Comparison of ENCODE assay signal across 18 cellular contexts in genomic region chr9:38295751-38296150, GRCh38.
"Had no signal": no experiment of that assay in that cellular context is flagged by ENCODE, and none has a peak within 500 bp of the region (broad histone marks: within the 10 kb centered on the region; RNA-seq: fewer than 3 reads in every experiment).

No MANE protein-coding gene starts in this region.

- DNase-seq: effector memory CD8-positive, alpha-beta T cell; erythroblast; heart left ventricle; hippocampal formation; mucosa of descending colon; natural killer cell; posterior cingulate gyrus; stimulated activated CD4-positive, alpha-beta T cell treated with anti-CD3 and anti-CD28 coated beads, Interleukin-2, amount 100 ng/mL, for 24 hours; stimulated activated CD4-positive, alpha-beta T cell treated with anti-CD3 and anti-CD28 coated beads, Interleukin-4, amount 100 ng/mL, for 4 hours; stimulated activated naive B cell treated with anti-CD40 and anti-IgM and Interleukin-4, amounts not matched to agents 10 μg/mL and 1 μg/mL and 100 μg/mL, for 72 hours; stimulated activated naive CD8-positive, alpha-beta T cell treated with anti-CD3 and anti-CD28 coated beads, Interleukin-15, amount 100 ng/mL, for 72 hours; testis; upper lobe of right lung had no signal

- H3K9me3 ChIP-seq: mucosa of descending colon, testis, tibial nerve, upper lobe of right lung, vagina had no signal

- H3K27me3 ChIP-seq: heart left ventricle, testis, tibial nerve, upper lobe of right lung, vagina had no signal

- FAIRE-seq: frontal cortex had no signal

- ATAC-seq: effector memory CD8-positive, alpha-beta T cell; left lobe of liver; mucosa of descending colon; natural killer cell; sciatic nerve; stimulated activated naive B cell treated with anti-CD40 and anti-IgM and Interleukin-4, amounts not matched to agents 10 μg/mL and 1 μg/mL and 100 μg/mL, for 72 hours; stimulated activated naive CD8-positive, alpha-beta T cell treated with anti-CD3 and anti-CD28 coated beads, Interleukin-15, amount 100 ng/mL, for 72 hours; upper lobe of right lung had no signal

- H3K4me3 ChIP-seq: heart left ventricle, mucosa of descending colon, testis, tibial nerve, upper lobe of right lung, vagina had no signal

- H3K27ac ChIP-seq: heart left ventricle, testis, tibial nerve, upper lobe of right lung, vagina had no signal

- H3K36me3 ChIP-seq: heart left ventricle, tibial nerve, upper lobe of right lung, vagina had no signal

- H3K4me1 ChIP-seq: upper lobe of right lung had no signal
